In the genomic region with DNA sequence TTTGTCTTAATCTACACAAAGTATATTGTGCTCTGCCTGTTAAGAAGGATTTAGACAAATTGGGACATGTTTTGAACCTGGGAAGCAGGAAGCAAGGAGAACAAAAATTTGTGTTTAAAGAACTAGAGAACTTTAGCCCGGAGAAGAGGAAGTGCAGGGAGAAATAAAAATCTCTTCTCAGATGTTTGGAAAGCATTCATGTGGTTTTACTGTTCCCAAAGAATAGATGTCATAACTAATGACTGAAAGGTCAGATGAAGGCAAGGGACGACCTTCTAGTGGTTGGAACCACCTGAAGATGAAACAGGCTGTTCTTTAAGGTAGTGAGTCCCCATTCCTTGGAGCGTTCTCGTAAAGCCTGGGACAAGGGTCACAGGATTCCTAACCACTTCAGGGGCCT, we compare ENCODE assay signal across 14 cellular contexts. TPM values are rescaled to one million over a fixed set of nuclear protein-coding genes. Genes with fewer than 3 reads are reported as not detected.
DNase-seq lines count a peak whose midpoint lies in the region; ATAC-seq and TF ChIP-seq lines count a peak whose summit lies in the region.
"Had no signal": no experiment of that assay in that cellular context is flagged by ENCODE, and none has a peak within 500 bp of the region (broad histone marks: within the 10 kb centered on the region; RNA-seq: fewer than 3 reads in every experiment).

No MANE protein-coding gene starts in this region.

- H3K9me3 Mint-ChIP-seq in Calu3 (ENCODE audit: low read depth, unreplicated experiment): no peaks in the 10 kb centered on the region
- no peaks in the 10 kb centered on the region for H3K9me3 Mint-ChIP-seq in CD8-positive, alpha-beta T cell
- H3K9me3 Mint-ChIP-seq: neural crest cell had no signal

- no peak overlapping the region for H2AK5ac ChIP-seq in mesendoderm (ENCODE audit: low read length)

- RAD21 ChIA-PET in HCT116 (lab: Charles Lee; ENCODE audit: low non-redundant PET in 1 of 2, low total read pairs in 2 of 2, uncharacterized antibody in 2 of 2, unreplicated experiment in 2 of 2): interaction anchor here (1.1 to 2.0 kb wide), 2 partner anchors 30 to 31 kb away, joined by 5 read pairs; no protein-coding TSS in a partner anchor

- H2AFZ ChIP-seq in HCT116 (ENCODE audit: low read depth, low read length, poor library complexity, severe bottlenecking): no peak overlapping the region
- H2AFZ ChIP-seq in PC-9: no peak overlapping the region
- no peak overlapping the region for H2AFZ ChIP-seq in fibroblast of lung (ENCODE audit: low read length)

- no peak overlapping the region for H3K4me3 Mint-ChIP-seq in Calu3 (ENCODE audit: low read depth, unreplicated experiment)
- no peak overlapping the region for H3K4me3 Mint-ChIP-seq in CD8-positive, alpha-beta T cell
- H3K4me3 Mint-ChIP-seq: neural crest cell had no signal

- peaks cover 19% of the 10 kb centered on the region for H3F3A ChIP-seq in PC-9 (ENCODE audit: insufficient read depth, low read depth)

- ATAC-seq in HCT116: peak; percentile 11
- ATAC-seq in HG03521 (IDR thresholded peaks at IDR 0.05; ENCODE audit: unreplicated experiment): no peak
- ATAC-seq in CD8-positive, alpha-beta T cell: no peak

- no peaks in the 10 kb centered on the region for H3K27me3 Mint-ChIP-seq in Calu3 (ENCODE audit: unreplicated experiment)
- H3K27me3 Mint-ChIP-seq in CD8-positive, alpha-beta T cell (ENCODE audit: low read depth): no peaks in the 10 kb centered on the region

- H3K27ac Mint-ChIP-seq in Calu3 (ENCODE audit: unreplicated experiment): no peak overlapping the region
- no peak overlapping the region for H3K27ac Mint-ChIP-seq in CD8-positive, alpha-beta T cell

- no peaks in the 10 kb centered on the region for H3K27me3 ChIP-seq in HCT116 (ENCODE audit: insufficient read depth, low read length)
- no peaks in the 10 kb centered on the region for H3K27me3 ChIP-seq in PC-9 (ENCODE audit: insufficient read depth, low read depth)
- H3K27me3 ChIP-seq in fibroblast of lung (ENCODE audit: control insufficient read depth, insufficient read depth, low read length): no peaks in the 10 kb centered on the region
- H3K27me3 ChIP-seq in spleen (replicated peaks in 1 of 7): no peaks in the 10 kb centered on the region
- no peaks in the 10 kb centered on the region for H3K27me3 ChIP-seq in mesendoderm (ENCODE audit: insufficient read depth, low read length, poor library complexity)
- no peaks in the 10 kb centered on the region for H3K27me3 ChIP-seq in CD8-positive, alpha-beta T cell (ENCODE audit: insufficient read depth, low read length)

- TF ChIP-seq CTCF in HCT116 (IDR thresholded peaks at IDR 0.05 in 2 of 3, conservative IDR thresholded peaks at IDR 0.05 in 1 of 3; ENCODE audit: borderline replicate concordance in 1 of 3, insufficient read depth in 1 of 3, low read depth in 2 of 3, low read length in 2 of 3): no peak
- no peak for TF ChIP-seq CTCF in PC-9 (conservative IDR thresholded peaks at IDR 0.05)
- no peak for TF ChIP-seq CTCF in fibroblast of lung (conservative IDR thresholded peaks at IDR 0.05 in 1 of 2, IDR thresholded peaks at IDR 0.05 in 1 of 2; ENCODE audit: low read depth in 1 of 2, low read length in 2 of 2)
- no peak for TF ChIP-seq CTCF in spleen (IDR thresholded peaks at IDR 0.05 in 8 of 11, conservative IDR thresholded peaks at IDR 0.05 in 3 of 11)
- no peak for TF ChIP-seq CTCF in Calu3 (IDR thresholded peaks at IDR 0.05; ENCODE audit: unreplicated experiment)
- TF ChIP-seq CTCF in CD8-positive, alpha-beta T cell (IDR thresholded peaks at IDR 0.05): no peak

- H3K27ac ChIP-seq in HCT116 (ENCODE audit: low read depth, low read length) (peak overlapping the region; percentile 100), PC-9 (peak overlapping the region; percentile 62), fibroblast of lung (ENCODE audit: insufficient read depth, low read length) (peak overlapping the region; percentile 26), spleen (peak overlapping the region in 6 of 8 donors; percentile 36 to 83 (median 68)), mesendoderm (ENCODE audit: low read depth, low read length) (no peak overlapping the region)
- no peak overlapping the region for H3K27ac ChIP-seq in CD8-positive, alpha-beta T cell (ENCODE audit: low read depth, low read length)

- no peaks in the 10 kb centered on the region for H3K36me3 ChIP-seq in HCT116 (ENCODE audit: control insufficient read depth in 1 of 2, insufficient read depth in 2 of 2, low read length in 2 of 2)
- no peaks in the 10 kb centered on the region for H3K36me3 ChIP-seq in PC-9 (ENCODE audit: low read depth)
- peaks cover 10% of the 10 kb centered on the region for H3K36me3 ChIP-seq in fibroblast of lung (ENCODE audit: control insufficient read depth, insufficient read depth, low read length)
- H3K36me3 ChIP-seq in spleen: no peaks in the 10 kb centered on the region
- no peaks in the 10 kb centered on the region for H3K36me3 ChIP-seq in mesendoderm (ENCODE audit: control insufficient read depth, insufficient read depth, low read length)
- no peaks in the 10 kb centered on the region for H3K36me3 ChIP-seq in CD8-positive, alpha-beta T cell (ENCODE audit: insufficient read depth, low read length)

- WGBS in spleen, 5 donors: 49 to 57% (median 53%) methylated on average over 4 of the region's 4 CpGs
- no CpG with 5 or more reads among the region's 4 CpGs for WGBS in mesendoderm (ENCODE audit: extremely low coverage, insufficient coverage, low lambda C conversion rate)

- CTCF ChIA-PET in HCT116 (lab: Charles Lee): interaction anchor here (0.9 to 3.5 kb wide), 12 partner anchors 10 to 289 kb away, joined by 3 to 23 read pairs (median 6); partner anchors contain the start of gene RNF141
- CTCF ChIA-PET in PC-9 (lab: Charles Lee): interaction anchor here (1.0 kb wide), 1 partner anchor 200 kb away, joined by 3 read pairs; the partner anchor contains the start of gene AMPD3
- CTCF ChIA-PET in Calu3 (lab: Charles Lee): interaction anchor here (1.4 kb wide), 1 partner anchor 141 kb away, joined by 5 read pairs; no protein-coding TSS in a partner anchor
- CTCF ChIA-PET in CD8-positive, alpha-beta T cell (lab: Charles Lee): interaction anchor here (0.7 to 11.2 kb wide), 21 partner anchors 7 to 331 kb away, joined by 3 to 151 read pairs (median 7); partner anchors contain the start of gene RNF141

- H3K79me1 ChIP-seq in mesendoderm (ENCODE audit: low read length): no peaks in the 10 kb centered on the region

- no peak overlapping the region for H3K4ac ChIP-seq in mesendoderm (ENCODE audit: low read depth, low read length)

- no peak overlapping the region for H3K18ac ChIP-seq in mesendoderm (ENCODE audit: low read length)

- BruUV-seq in HCT116 (replicated peaks; lab: Mats Ljungman, UMichigan): no TSS peak
- BruUV-seq in PC-9 (replicated peaks; lab: Mats Ljungman, UMichigan): no TSS peak
- no TSS peak for BruUV-seq in Calu3 (replicated peaks; lab: Mats Ljungman, UMichigan)

- H4K20me1 ChIP-seq in HCT116 (ENCODE audit: insufficient read depth) (no peaks in the 10 kb centered on the region), PC-9 (ENCODE audit: insufficient read depth) (no peaks in the 10 kb centered on the region), fibroblast of lung (ENCODE audit: control insufficient read depth, extremely low read depth, insufficient read depth, low read length) (no peaks in the 10 kb centered on the region)

- peaks cover 40% of the 10 kb centered on the region for H3K4me1 Mint-ChIP-seq in Calu3 (ENCODE audit: low read depth, unreplicated experiment)
- H3K4me1 Mint-ChIP-seq in CD8-positive, alpha-beta T cell (ENCODE audit: low read depth): no peaks in the 10 kb centered on the region

- no peaks in the 10 kb centered on the region for H3K36me3 Mint-ChIP-seq in Calu3 (ENCODE audit: insufficient read depth, unreplicated experiment)
- H3K36me3 Mint-ChIP-seq in CD8-positive, alpha-beta T cell: no peaks in the 10 kb centered on the region

- H3K9me3 ChIP-seq in HCT116 (ENCODE audit: control insufficient read depth in 1 of 2, insufficient read depth in 1 of 2, low read depth in 1 of 2, low read length in 2 of 2) (no peaks in the 10 kb centered on the region), PC-9 (ENCODE audit: insufficient read depth, low read depth) (no peaks in the 10 kb centered on the region), fibroblast of lung (ENCODE audit: control insufficient read depth, insufficient read depth, low read depth, low read length) (no peaks in the 10 kb centered on the region), spleen (no peaks in the 10 kb centered on the region)
- no peaks in the 10 kb centered on the region for H3K9me3 ChIP-seq in CD8-positive, alpha-beta T cell (ENCODE audit: low read length)

- POLR2A ChIA-PET in HCT116 (lab: Charles Lee): interaction anchor here (0.7 to 1.5 kb wide), 3 partner anchors 10 to 201 kb away, joined by 3 to 5 read pairs (median 3); partner anchors contain the start of gene RNF141
- POLR2A ChIA-PET in PC-9 (lab: Charles Lee; ENCODE audit: unreplicated experiment): interaction anchor here (0.6 kb wide), 1 partner anchor 9 kb away, joined by 6 read pairs; no protein-coding TSS in a partner anchor
- POLR2A ChIA-PET in CD8-positive, alpha-beta T cell (lab: Charles Lee): interaction anchor here (0.6 kb wide), 1 partner anchor 237 kb away, joined by 3 read pairs; no protein-coding TSS in a partner anchor

- H3K4me3 ChIP-seq in HCT116 (replicated peaks in 1 of 2; ENCODE audit: low read depth in 1 of 2, low read length in 2 of 2) (no peak overlapping the region; a peak in 1 of 4 replicates), PC-9 (no peak overlapping the region), fibroblast of lung (replicated peaks in 1 of 4; ENCODE audit: control extremely low read depth in 1 of 4, insufficient read depth in 1 of 4, low read depth in 3 of 4, low read length in 4 of 4) (no peak overlapping the region), spleen (no peak overlapping the region), mesendoderm (ENCODE audit: low read length) (no peak overlapping the region)
- H3K4me3 ChIP-seq in CD8-positive, alpha-beta T cell (ENCODE audit: low read depth, low read length): no peak overlapping the region

- H3K9me2 ChIP-seq in HCT116 (ENCODE audit: insufficient read depth) (no peaks in the 10 kb centered on the region), PC-9 (ENCODE audit: insufficient read depth) (no peaks in the 10 kb centered on the region)

- H3K4me1 ChIP-seq in HCT116 (ENCODE audit: control insufficient read depth in 1 of 2, insufficient read depth in 2 of 2, low read length in 2 of 2): peaks cover 95 to 100% of the 10 kb centered on the region in 2 experiments
- H3K4me1 ChIP-seq in PC-9 (replicated peaks; ENCODE audit: insufficient read depth): peaks cover 51% of the 10 kb centered on the region
- peaks cover 51% of the 10 kb centered on the region for H3K4me1 ChIP-seq in fibroblast of lung (ENCODE audit: control insufficient read depth, extremely low read depth, insufficient read depth, low read length)
- peaks cover 38 to 97% (median 74%) of the 10 kb centered on the region in 6 donors for H3K4me1 ChIP-seq in spleen
- no peaks in the 10 kb centered on the region for H3K4me1 ChIP-seq in mesendoderm (ENCODE audit: control insufficient read depth, low read depth, low read length)
- no peaks in the 10 kb centered on the region for H3K4me1 ChIP-seq in CD8-positive, alpha-beta T cell (ENCODE audit: insufficient read depth, low read length)

- TF ChIP-seq POLR2A in HCT116 (IDR thresholded peaks at IDR 0.05; ENCODE audit: borderline replicate concordance, extremely low read depth, insufficient read depth, insufficient read length): no peak
- no peak for TF ChIP-seq POLR2A in spleen (IDR thresholded peaks at IDR 0.05)

- no peak overlapping the region for H2BK5ac ChIP-seq in mesendoderm (ENCODE audit: low read length)

- H3K9ac ChIP-seq in HCT116 (ENCODE audit: low read length): peak overlapping the region; percentile 54
- H3K9ac ChIP-seq in fibroblast of lung (ENCODE audit: insufficient read depth, low read length): no peak overlapping the region
- no peak overlapping the region for H3K9ac ChIP-seq in mesendoderm (ENCODE audit: low read length)

- no peak overlapping the region for H3K56ac ChIP-seq in mesendoderm (ENCODE audit: low read length)

- no peak overlapping the region for H4K5ac ChIP-seq in mesendoderm (ENCODE audit: low read length)

- no peak for TF ChIP-seq RAD21 in HCT116 (IDR thresholded peaks at IDR 0.05; ENCODE audit: low read depth)

- H3K23ac ChIP-seq in mesendoderm (ENCODE audit: low read length): no peak overlapping the region

- H3K4me2 ChIP-seq in HCT116 (ENCODE audit: low read length) (peak overlapping the region; percentile 51), PC-9 (peak overlapping the region; percentile 6; the same call in 1 of the 2 replicates), fibroblast of lung (ENCODE audit: extremely low read depth, insufficient read depth, low read length) (no peak overlapping the region), mesendoderm (ENCODE audit: low read length) (no peak overlapping the region)

- DNase-seq in HCT116 (ENCODE audit: low read depth, low spot score) (peak; percentile 41), PC-9 (no peak), fibroblast of lung (ENCODE audit: low read depth in 2 of 2) (peak in 1 of 2 donors; percentile 23), spleen (no peak), Calu3 (no peak), mesendoderm (no peak)
- no peak for DNase-seq in CD8-positive, alpha-beta T cell
- DNase-seq: activated CD4-positive, alpha-beta T cell treated with anti-CD3 and anti-CD28 coated beads, Interleukin-2, amount 50 U/mL, for 48 hours; cortex of kidney; NCI-H1417 treated with DMSO at 0.1 percent for 48 hours; NCI-H69; stimulated activated CD4-positive, alpha-beta T cell treated with anti-CD3 and anti-CD28 coated beads, Interleukin-15, amount 100 ng/mL, for 24 hours had no signal

- H2BK120ac ChIP-seq in mesendoderm (ENCODE audit: low read depth, low read length): no peak overlapping the region

- H3K79me2 ChIP-seq in HCT116 (ENCODE audit: insufficient read depth, low read length) (no peaks in the 10 kb centered on the region), PC-9 (ENCODE audit: low read depth) (no peaks in the 10 kb centered on the region), fibroblast of lung (ENCODE audit: control insufficient read depth, insufficient read depth, low read length) (no peaks in the 10 kb centered on the region), mesendoderm (ENCODE audit: control insufficient read depth, insufficient read depth, low read length) (no peaks in the 10 kb centered on the region)

- intact Hi-C loops in HCT116 (cut with micrococcal nuclease) (no loop called here), PC-9 (cut with micrococcal nuclease; ENCODE audit: unreplicated experiment) (loop anchor here (5.0 to 10.0 kb wide), 4 partner anchors 63 to 348 kb away; partner anchors contain the start of genes ADM and RNF141), spleen (cut with DNase I; ENCODE audit: low total_unique reads) (loop anchor here (5.0 to 10.0 kb wide), 2 partner anchors 82 to 140 kb away; no protein-coding TSS in a partner anchor), Calu3 (cut with micrococcal nuclease; ENCODE audit: unreplicated experiment) (no loop called here)
- intact Hi-C loops in CD8-positive, alpha-beta T cell (cut with DNase I, micrococcal nuclease): loop anchor here (2.0 kb wide), 2 partner anchors 80 to 114 kb away; partner anchors contain the start of gene RNF141 (in 1 of the 2)

- no peak overlapping the region for H2BK15ac ChIP-seq in mesendoderm (replicated peaks; ENCODE audit: low read depth)

- no peak overlapping the region for H4K8ac ChIP-seq in mesendoderm (ENCODE audit: low read depth, low read length)

RNA-seq across cellular contexts. Expression of gene IRAG1, which starts 38.3 kb away (rescaled TPM):
- total RNA-seq in HCT116 (2021; ENCODE audit: unreplicated experiment) (3.7 TPM), PC-9 (2021) (0.65 and 1.3 TPM in 2 replicates), fibroblast of lung (25.7 and 55.5 TPM in 2 replicates), spleen (10 to 100 TPM in 5 of 7 donors, 1 to 10 TPM in 2; 4.9 to 15.6 (median 12.2) TPM), Calu3 (2022) (not detected in 2 replicates)
- polyA plus RNA-seq in HCT116 (2012): 2.0 and 2.3 TPM in 2 replicates
- polyA plus RNA-seq in fibroblast of lung (21.8 and 90.0 TPM in 2 replicates), spleen (1 to 10 TPM; 2.8 to 3.3 (median 3.1) TPM)
- 16.3 and 72.4 TPM in 2 replicates for polyA plus RNA-seq in fibroblast of lung (2012)
- polyA minus RNA-seq in fibroblast of lung (ENCODE audit: low replicate concordance): 24.8 and 115 TPM in 2 replicates
- 0.79 TPM for polyA plus RNA-seq in mesendoderm (2013, experiment 1 of 2)
- 0.80 TPM for polyA plus RNA-seq in mesendoderm (2013, experiment 2 of 2)
- total RNA-seq in CD8-positive, alpha-beta T cell: not detected

Comparison
In these comparisons a context has a peak if more than half of its experiments do, and no peak if none do; other contexts are left out.
1. H3K27ac ChIP-seq: peak in HCT116 (single experiment), PC-9 (single experiment), fibroblast of lung (single experiment) and spleen (6 of 8); none in mesendoderm (single experiment) and CD8-positive, alpha-beta T cell (single experiment).
2. H3K4me2 ChIP-seq: peak in HCT116 (single experiment) and PC-9 (single experiment); none in fibroblast of lung (single experiment) and mesendoderm (single experiment).
3. intact Hi-C loops: an anchor here in PC-9 (5.0 to 10.0 kb wide), spleen (5.0 to 10.0 kb wide) and CD8-positive, alpha-beta T cell (2.0 kb wide); none called in HCT116 and Calu3.